Comparison of ENCODE assay signal across 8 cellular contexts in genomic region chr10:26024303-26024702, GRCh38.
"Had no signal": no experiment of that assay in that cellular context is flagged by ENCODE, and none has a peak within 500 bp of the region (broad histone marks: within the 10 kb centered on the region; RNA-seq: fewer than 3 reads in every experiment).

No MANE protein-coding gene starts in this region.

- H3K9me3 Mint-ChIP-seq: IgD-negative memory B cell had no signal

- H3K27ac ChIP-seq: HL-60, KMS-11 had no signal

- H3K4me3 Mint-ChIP-seq: IgD-negative memory B cell had no signal

- ATAC-seq: HepG2, K562 had no signal

- H3K4me3 ChIP-seq: K562 had no signal

- DNase-seq: IMR-90, KBM-7, KG1 had no signal

- H3K36me3 Mint-ChIP-seq: IgD-negative memory B cell had no signal

- H3K27ac Mint-ChIP-seq: IgD-negative memory B cell had no signal
